In genomic region chr20:1777476-1777820, GRCh38 we compare ENCODE assay signal across 9 cellular contexts.
DNase-seq lines count a peak whose midpoint lies in the region; ATAC-seq, FAIRE-seq and TF ChIP-seq lines count a peak whose summit lies in the region.
"Had no signal": no experiment of that assay in that cellular context is flagged by ENCODE, and none has a peak within 500 bp of the region (broad histone marks: within the 10 kb centered on the region; RNA-seq: fewer than 3 reads in every experiment).

No MANE protein-coding gene starts in this region.

- intact Hi-C loops in PC-9 (cut with micrococcal nuclease; ENCODE audit: unreplicated experiment) (loop anchor here (1.0 to 5.0 kb wide), 2 partner anchors 302 to 660 kb away; partner anchors contain the start of gene PSMF1), esophagus squamous epithelium (cut with DNase I) (no loop called here)

- no peaks in the 10 kb centered on the region; the same call in 1 of the 2 replicates for H3K9me3 ChIP-seq in PC-9 (ENCODE audit: insufficient read depth, low read depth)
- H3K9me3 ChIP-seq in esophagus squamous epithelium, result no peaks in the 10 kb centered on the region

- H3K36me3 ChIP-seq in PC-9 (ENCODE audit: low read depth), result 0 out of 2 replicates have a peak, but pooled peaks cover 4% of the 10 kb centered on the region
- H3K36me3 ChIP-seq in esophagus squamous epithelium, result no peaks in the 10 kb centered on the region

- H2AFZ ChIP-seq in PC-9, result peak overlapping the region; percentile 62; the same call in 1 of the 2 replicates

- H3K27me3 Mint-ChIP-seq in stimulated activated memory B cell treated with anti-CD40 and anti-IgM and Interleukin-4, amounts not matched to agents 10 μg/mL and 1 μg/mL and 100 μg/mL, for 72 hours, result peaks cover 25% of the 10 kb centered on the region

- H3K9me2 ChIP-seq in PC-9 (ENCODE audit: insufficient read depth), result no peaks in the 10 kb centered on the region

- ATAC-seq in stimulated activated memory B cell treated with anti-CD40 and anti-IgM and Interleukin-4, amounts not matched to agents 10 μg/mL and 1 μg/mL and 100 μg/mL, for 72 hours, result no peak

- H3K4me1 ChIP-seq in PC-9 (replicated peaks; ENCODE audit: insufficient read depth), result peaks cover 27% of the 10 kb centered on the region
- peaks cover 10 to 26% (median 13%) of the 10 kb centered on the region in 3 donors for H3K4me1 ChIP-seq in esophagus squamous epithelium
- H3K4me1 ChIP-seq: foreskin keratinocyte had no signal

- H3K27ac Mint-ChIP-seq in stimulated activated memory B cell treated with anti-CD40 and anti-IgM and Interleukin-4, amounts not matched to agents 10 μg/mL and 1 μg/mL and 100 μg/mL, for 72 hours, result peak overlapping the region; percentile 85

- WGBS in esophagus squamous epithelium, 2 donors, result 15 to 16% methylated on average over 13 to 14 of the region's 14 CpGs

- H3K4me3 ChIP-seq in PC-9, result peak overlapping the region; percentile 70; the same call in 1 of the 2 replicates
- peak overlapping the region; percentile 47 to 68 (median 62) for H3K4me3 ChIP-seq in esophagus squamous epithelium

- no peaks in the 10 kb centered on the region for H4K20me1 ChIP-seq in PC-9 (ENCODE audit: insufficient read depth)

- DNase-seq in NCI-H1417 treated with DMSO at 0.1 percent for 48 hours (lab: John Stamatoyannopoulos, UW) (peak; percentile 20), NCI-H1417 (lab: John Stamatoyannopoulos, UW) (no peak), PC-9 (no peak), esophagus squamous epithelium (lab: John Stamatoyannopoulos, UW) (no peak), Kasumi-1 (lab: John Stamatoyannopoulos, UW) (no peak), cortex of kidney (lab: John Stamatoyannopoulos, UW) (no peak), GM12892 (ENCODE audit: insufficient read length) (no peak)

- H3K9me3 Mint-ChIP-seq in stimulated activated memory B cell treated with anti-CD40 and anti-IgM and Interleukin-4, amounts not matched to agents 10 μg/mL and 1 μg/mL and 100 μg/mL, for 72 hours, result no peaks in the 10 kb centered on the region

- POLR2A ChIA-PET in PC-9 (lab: Charles Lee; ENCODE audit: unreplicated experiment), result interaction anchor here (0.6 to 0.7 kb wide), 2 partner anchors 134 to 287 kb away, joined by 3 to 5 read pairs; no protein-coding TSS in a partner anchor

- H3F3A ChIP-seq in PC-9 (ENCODE audit: insufficient read depth, low read depth), result peaks cover 25% of the 10 kb centered on the region; the same call in 1 of the 2 replicates

- H3K79me2 ChIP-seq in PC-9 (ENCODE audit: low read depth), result peaks cover 16% of the 10 kb centered on the region; the same call in 1 of the 2 replicates

- H3K4me1 Mint-ChIP-seq in stimulated activated memory B cell treated with anti-CD40 and anti-IgM and Interleukin-4, amounts not matched to agents 10 μg/mL and 1 μg/mL and 100 μg/mL, for 72 hours, result peaks cover 25% of the 10 kb centered on the region

- peak overlapping the region; percentile 94 for H3K4me2 ChIP-seq in PC-9

- no peak for FAIRE-seq in GM12892 (lab: Jason Lieb, UNC)

- no TSS peak for BruUV-seq in PC-9 (replicated peaks; lab: Mats Ljungman, UMichigan)

- H3K27ac ChIP-seq in PC-9 (no peak overlapping the region), esophagus squamous epithelium (peak overlapping the region in 2 of 4 donors; percentile 71 to 78)

- CTCF ChIA-PET in PC-9 (lab: Charles Lee), result interaction anchor here (0.7 to 2.2 kb wide), 16 partner anchors 13 to 377 kb away, joined by 3 to 24 read pairs (median 4); partner anchors contain the start of gene NSFL1C

- H3K36me3 Mint-ChIP-seq in stimulated activated memory B cell treated with anti-CD40 and anti-IgM and Interleukin-4, amounts not matched to agents 10 μg/mL and 1 μg/mL and 100 μg/mL, for 72 hours, result peaks cover 5% of the 10 kb centered on the region

- no peaks in the 10 kb centered on the region for H3K27me3 ChIP-seq in PC-9 (ENCODE audit: insufficient read depth, low read depth)
- H3K27me3 ChIP-seq in esophagus squamous epithelium, result peaks cover 0 to 20% (median 0%) of the 10 kb centered on the region in 4 donors
- H3K27me3 ChIP-seq: foreskin keratinocyte had no signal

- no peak for TF ChIP-seq POLR2A in esophagus squamous epithelium (IDR thresholded peaks at IDR 0.05)
- no peak for TF ChIP-seq POLR2A in GM12892 (IDR thresholded peaks at IDR 0.05; ENCODE audit: low read depth, low read length)

- TF ChIP-seq CTCF in PC-9 (conservative IDR thresholded peaks at IDR 0.05), result no peak
- no peak for TF ChIP-seq CTCF in esophagus squamous epithelium (IDR thresholded peaks at IDR 0.05)

- H3K4me3 Mint-ChIP-seq in stimulated activated memory B cell treated with anti-CD40 and anti-IgM and Interleukin-4, amounts not matched to agents 10 μg/mL and 1 μg/mL and 100 μg/mL, for 72 hours, result peak overlapping the region; percentile 85
